In the genomic region with DNA sequence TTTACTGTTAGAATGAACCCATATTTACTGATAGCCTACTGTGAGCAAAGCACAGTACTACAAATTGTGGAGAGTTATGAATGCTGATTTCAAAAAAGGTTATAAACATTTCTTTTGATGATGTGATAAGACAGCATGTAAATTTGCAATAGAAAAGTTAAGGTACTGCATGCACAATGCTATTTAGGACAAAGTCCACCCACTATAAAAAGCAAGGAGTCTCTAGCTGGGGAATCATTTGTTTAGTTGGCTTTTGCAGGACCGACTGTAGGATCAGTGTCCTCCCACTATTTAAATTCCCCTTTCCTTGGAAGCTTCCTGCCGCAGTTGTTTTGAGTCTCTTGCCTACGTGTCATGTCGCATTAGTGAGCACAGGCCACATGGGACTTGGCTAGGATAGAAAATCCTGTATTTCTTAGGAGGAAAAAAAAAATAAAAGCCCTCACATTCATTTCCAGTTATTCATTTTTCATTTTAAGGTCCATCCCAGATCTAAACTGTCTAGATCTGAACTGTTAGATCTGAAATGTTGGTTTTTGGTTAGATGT, we compare ENCODE assay signal across 32 cellular contexts. TPM values are rescaled to one million over a fixed set of nuclear protein-coding genes. Genes with fewer than 3 reads are reported as not detected.
DNase-seq lines count a peak whose midpoint lies in the region; ATAC-seq and TF ChIP-seq lines count a peak whose summit lies in the region.
"Had no signal": no experiment of that assay in that cellular context is flagged by ENCODE, and none has a peak within 500 bp of the region (broad histone marks: within the 10 kb centered on the region; RNA-seq: fewer than 3 reads in every experiment).

No MANE protein-coding gene starts in this region.

- H4K20me1 ChIP-seq in hepatocyte (ENCODE audit: insufficient read depth, poor library complexity, severe bottlenecking) (no peaks in the 10 kb centered on the region), smooth muscle cell (ENCODE audit: low read depth) (no peaks in the 10 kb centered on the region), neural progenitor cell (ENCODE audit: low read depth) (no peaks in the 10 kb centered on the region)

- peaks cover 16% of the 10 kb centered on the region for H3K4me1 ChIP-seq in left ventricle myocardium inferior
- peaks cover 11% of the 10 kb centered on the region for H3K4me1 ChIP-seq in adipocyte (ENCODE audit: control insufficient read depth, insufficient read depth, low read length)
- H3K4me1 ChIP-seq in hepatocyte (ENCODE audit: insufficient read depth), result no peaks in the 10 kb centered on the region
- H3K4me1 ChIP-seq in smooth muscle cell (ENCODE audit: low read depth), result no peaks in the 10 kb centered on the region
- H3K4me1 ChIP-seq in neural progenitor cell, result peaks cover 11% of the 10 kb centered on the region
- H3K4me1 ChIP-seq: parathyroid adenoma, stomach, uterus had no signal

- H3K4me2 ChIP-seq in hepatocyte (peak overlapping the region; percentile 16), smooth muscle cell (peak overlapping the region; percentile 7), neural progenitor cell (no peak overlapping the region)

- no peaks in the 10 kb centered on the region for H3K36me3 Mint-ChIP-seq in neural progenitor cell
- H3K36me3 Mint-ChIP-seq: activated CD8-positive, alpha-beta memory T cell treated with anti-CD3 and anti-CD28 coated beads, Interleukin-2, amount 10 ng/mL, durations not matched to agents 7 days and 5 days; CD4-positive, alpha-beta memory T cell had no signal

- H3F3A ChIP-seq in smooth muscle cell (ENCODE audit: low read depth) (no peaks in the 10 kb centered on the region), neural progenitor cell (ENCODE audit: low read depth) (no peaks in the 10 kb centered on the region)

- no peak overlapping the region for H2AFZ ChIP-seq in hepatocyte
- H2AFZ ChIP-seq in smooth muscle cell (ENCODE audit: low read depth), result peak overlapping the region; percentile 81
- no peak overlapping the region for H2AFZ ChIP-seq in neural progenitor cell (replicated peaks)
- H2AFZ ChIP-seq: parathyroid adenoma had no signal

- H3K4me1 Mint-ChIP-seq in neural progenitor cell, result no peaks in the 10 kb centered on the region
- H3K4me1 Mint-ChIP-seq: activated CD8-positive, alpha-beta memory T cell treated with anti-CD3 and anti-CD28 coated beads, Interleukin-2, amount 10 ng/mL, durations not matched to agents 7 days and 5 days; neural crest cell had no signal

- H3K27me3 Mint-ChIP-seq in neural progenitor cell (ENCODE audit: insufficient read depth, low read depth), result peaks cover 2% of the 10 kb centered on the region

- H3K27me3 ChIP-seq in left ventricle myocardium inferior (ENCODE audit: low read depth) (no peaks in the 10 kb centered on the region), adipocyte (replicated peaks; ENCODE audit: control insufficient read depth, insufficient read depth, low read length) (no peaks in the 10 kb centered on the region), hepatocyte (no peaks in the 10 kb centered on the region), smooth muscle cell (ENCODE audit: low read depth) (no peaks in the 10 kb centered on the region), neural progenitor cell (no peaks in the 10 kb centered on the region)
- H3K27me3 ChIP-seq: MG63, uterus had no signal

- no peaks in the 10 kb centered on the region for H3K36me3 ChIP-seq in left ventricle myocardium inferior
- no peaks in the 10 kb centered on the region for H3K36me3 ChIP-seq in adipocyte (ENCODE audit: control insufficient read depth, insufficient read depth, low read length, severe bottlenecking)
- H3K36me3 ChIP-seq in hepatocyte (replicated peaks; ENCODE audit: insufficient read depth, low read depth), result no peaks in the 10 kb centered on the region
- no peaks in the 10 kb centered on the region for H3K36me3 ChIP-seq in smooth muscle cell (ENCODE audit: low read depth)
- H3K36me3 ChIP-seq in neural progenitor cell, result no peaks in the 10 kb centered on the region
- H3K36me3 ChIP-seq: MG63, stomach, uterus had no signal

- H3K27ac Mint-ChIP-seq in neural progenitor cell, result no peak overlapping the region
- H3K27ac Mint-ChIP-seq: activated CD8-positive, alpha-beta memory T cell treated with anti-CD3 and anti-CD28 coated beads, Interleukin-2, amount 10 ng/mL, durations not matched to agents 7 days and 5 days; CD4-positive, alpha-beta memory T cell had no signal

- no peak overlapping the region for H3K4me3 Mint-ChIP-seq in neural progenitor cell
- H3K4me3 Mint-ChIP-seq: activated CD8-positive, alpha-beta memory T cell treated with anti-CD3 and anti-CD28 coated beads, Interleukin-2, amount 10 ng/mL, durations not matched to agents 7 days and 5 days; activated T-cell treated with anti-CD3 and anti-CD28 coated beads, Interleukin-2, amount 50 U/mL, for 4 hours; CD4-positive, alpha-beta memory T cell; neural crest cell had no signal

- 33% methylated on average over 4 of the region's 4 CpGs for WGBS in hepatocyte (ENCODE audit: low lambda C conversion rate, missing lambda C conversion rate)
- 28% methylated on average over 4 of the region's 4 CpGs for WGBS in smooth muscle cell (ENCODE audit: low lambda C conversion rate)

- H3K9me3 Mint-ChIP-seq in neural progenitor cell, result peaks cover 2% of the 10 kb centered on the region
- H3K9me3 Mint-ChIP-seq: activated T-cell treated with anti-CD3 and anti-CD28 coated beads, Interleukin-2, amount 50 U/mL, for 4 hours; CD4-positive, alpha-beta memory T cell; neural crest cell had no signal

- ATAC-seq in Right ventricle myocardium inferior (no peak), HG03095 (IDR thresholded peaks at IDR 0.05; ENCODE audit: unreplicated experiment) (no peak)
- ATAC-seq: activated CD8-positive, alpha-beta memory T cell treated with anti-CD3 and anti-CD28 coated beads, Interleukin-2, amount 10 ng/mL, durations not matched to agents 7 days and 5 days; activated T-cell treated with anti-CD3 and anti-CD28 coated beads, Interleukin-2, amount 50 U/mL, for 4 hours; esophagus mucosa; right cardiac atrium had no signal

- H3K4me3 ChIP-seq in left ventricle myocardium inferior (no peak overlapping the region), adipocyte (ENCODE audit: low read length) (peak overlapping the region; percentile 35), hepatocyte (no peak overlapping the region), smooth muscle cell (no peak overlapping the region), neural progenitor cell (no peak overlapping the region)
- H3K4me3 ChIP-seq: MG63, stomach, uterus had no signal

- H3K9ac ChIP-seq in adipocyte (ENCODE audit: low read length) (peak overlapping the region; percentile 41), smooth muscle cell (ENCODE audit: low read depth) (no peak overlapping the region), neural progenitor cell (no peak overlapping the region)
- H3K9ac ChIP-seq: parathyroid adenoma had no signal

- H3K79me2 ChIP-seq in hepatocyte (no peaks in the 10 kb centered on the region), smooth muscle cell (ENCODE audit: low read depth) (no peaks in the 10 kb centered on the region), neural progenitor cell (ENCODE audit: low read depth) (no peaks in the 10 kb centered on the region)
- H3K79me2 ChIP-seq: parathyroid adenoma had no signal

- TF ChIP-seq CTCF in left ventricle myocardium inferior (IDR thresholded peaks at IDR 0.05; ENCODE audit: borderline replicate concordance) (no peak), hepatocyte (IDR thresholded peaks at IDR 0.05; ENCODE audit: poor library complexity) (no peak), smooth muscle cell (IDR thresholded peaks at IDR 0.05; ENCODE audit: borderline replicate concordance, insufficient read depth, poor library complexity, severe bottlenecking) (no peak), neural progenitor cell (IDR thresholded peaks at IDR 0.05) (no peak)

- H3K27ac ChIP-seq in left ventricle myocardium inferior (replicated peaks) (peak overlapping the region; percentile 36), hepatocyte (no peak overlapping the region), smooth muscle cell (ENCODE audit: low read depth) (peak overlapping the region; percentile 51), neural progenitor cell (no peak overlapping the region)
- H3K27ac ChIP-seq: parathyroid adenoma, stomach, uterus had no signal

- no peaks in the 10 kb centered on the region for H3K9me3 ChIP-seq in left ventricle myocardium inferior (replicated peaks)
- H3K9me3 ChIP-seq in adipocyte (ENCODE audit: control insufficient read depth, low read length), result no peaks in the 10 kb centered on the region
- no peaks in the 10 kb centered on the region for H3K9me3 ChIP-seq in hepatocyte (ENCODE audit: low read depth)
- no peaks in the 10 kb centered on the region for H3K9me3 ChIP-seq in smooth muscle cell (replicated peaks; ENCODE audit: low read depth)
- no peaks in the 10 kb centered on the region for H3K9me3 ChIP-seq in neural progenitor cell (ENCODE audit: low read depth)
- H3K9me3 ChIP-seq: MG63, stomach, uterus had no signal

- DNase-seq in left ventricle myocardium inferior (no peak), Right ventricle myocardium inferior (ENCODE audit: missing footprints) (no peak), adipocyte (ENCODE audit: low read depth) (no peak), hepatocyte (ENCODE audit: low spot score) (no peak), smooth muscle cell (lab: John Stamatoyannopoulos, UW; ENCODE audit: unreplicated experiment) (no peak), NCI-H146 (lab: John Stamatoyannopoulos, UW) (no peak), neural progenitor cell (ENCODE audit: low spot score) (no peak)
- DNase-seq: activated CD4-positive, CD25-positive, alpha-beta regulatory T cell; activated CD8-positive, alpha-beta memory T cell treated with anti-CD3 and anti-CD28 coated beads, Interleukin-2, amount 10 ng/mL, durations not matched to agents 7 days and 5 days; activated gamma-delta T cell treated with Interleukin-2 at 50 U/mL for 16 hours; activated T-cell treated with anti-CD3 and anti-CD28 coated beads, Interleukin-2, amount 50 U/mL, for 4 hours; caudate nucleus; CD4-positive, alpha-beta memory T cell; cortex of kidney; GOT3; hippocampal formation; KBM-7; MG63; NCI-H1105 treated with DMSO at 0.1 percent for 48 hours; NCI-H2081; NCI-H2227 treated with DMSO at 0.1 percent for 48 hours; NCI-H774; right cardiac atrium; RPMI8226; stimulated activated CD4-positive, alpha-beta T cell treated with anti-CD3 and anti-CD28 coated beads, Interleukin-12 subunit alpha, Interleukin-12 subunit beta, amount 100 ng/mL, for 4 hours; stimulated activated CD4-positive, alpha-beta T cell treated with anti-CD3 and anti-CD28 coated beads, Interleukin-2, amount 100 ng/mL, for 48 hours; stomach; uterus had no signal

- no peaks in the 10 kb centered on the region for H3K9me2 ChIP-seq in hepatocyte (replicated peaks; ENCODE audit: insufficient read depth)

- intact Hi-C loops in left ventricle myocardium inferior (cut with micrococcal nuclease), result no loop called here
- intact Hi-C loops in Right ventricle myocardium inferior (cut with DNase I), result no loop called here

RNA-seq across cellular contexts. Expression of gene QPCT, which starts 13.1 kb away (rescaled TPM):
- total RNA-seq in left ventricle myocardium inferior (2.0 TPM), Right ventricle myocardium inferior (1.7 TPM), hepatocyte (2.0 TPM in 1 of 2 replicates, not detected in the other), smooth muscle cell (0.54 and 0.58 TPM in 2 replicates), neural progenitor cell (ENCODE audit: low replicate concordance) (0.19 TPM in 1 of 2 replicates, not detected in the other)
- polyA plus RNA-seq in hepatocyte (0.36 and 0.81 TPM in 2 replicates), smooth muscle cell (0.27 and 2.0 TPM in 2 replicates)
- total RNA-seq: neural crest cell had no signal

RNA-seq across cellular contexts. Expression of gene PRKD3, which starts 32.9 kb away (rescaled TPM):
- total RNA-seq in left ventricle myocardium inferior (14.8 TPM), Right ventricle myocardium inferior (12.6 TPM), hepatocyte (35.9 and 36.4 TPM in 2 replicates), smooth muscle cell (62.0 and 73.4 TPM in 2 replicates), neural progenitor cell (ENCODE audit: low replicate concordance) (59.1 and 95.9 TPM in 2 replicates)
- polyA plus RNA-seq in hepatocyte (17.3 and 20.7 TPM in 2 replicates), smooth muscle cell (18.5 and 18.8 TPM in 2 replicates)

Comparison
In these comparisons a context has a peak if more than half of its experiments do, and no peak if none do; other contexts are left out.
1. H3K27ac ChIP-seq: peak in left ventricle myocardium inferior (single experiment) and smooth muscle cell (single experiment); none in hepatocyte (single experiment) and neural progenitor cell (single experiment).